ENCODE assay signal across 1 cellular context in genomic region chr9:127783644-127784043, GRCh38.
TF ChIP-seq lines count a peak whose summit lies in the region.

No MANE protein-coding gene starts in this region.

TF ChIP-seq in GM12878, 131 proteins besides CTCF, POLR2A, EP300 and RAD21:
- no peak for TF ChIP-seq TARDBP (IDR thresholded peaks at IDR 0.05; ENCODE audit: borderline replicate concordance)
- no peak for TF ChIP-seq ZBTB33 (IDR thresholded peaks at IDR 0.05)
- no peak for TF ChIP-seq CHD1 (IDR thresholded peaks at IDR 0.05; ENCODE audit: low read depth, low read length)
- no peak for TF ChIP-seq MTA2 (IDR thresholded peaks at IDR 0.05; ENCODE audit: low read depth)
- no peak for TF ChIP-seq STAT1 (conservative IDR thresholded peaks at IDR 0.05)
- no peak for TF ChIP-seq TCF7 (IDR thresholded peaks at IDR 0.05; ENCODE audit: borderline replicate concordance)
- TF ChIP-seq ZZZ3 (IDR thresholded peaks at IDR 0.05; ENCODE audit: control insufficient read depth, insufficient read length, low read depth): no peak
- no peak for TF ChIP-seq BRCA1 (IDR thresholded peaks at IDR 0.05; ENCODE audit: low read depth, low read length)
- no peak for TF ChIP-seq KAT2A (conservative IDR thresholded peaks at IDR 0.05; ENCODE audit: control insufficient read depth, low read depth, low read length)
- TF ChIP-seq ESRRA (IDR thresholded peaks at IDR 0.05; ENCODE audit: low read length): no peak
- TF ChIP-seq SP1 (IDR thresholded peaks at IDR 0.05; ENCODE audit: low read depth, low read length): no peak
- TF ChIP-seq HDGF (IDR thresholded peaks at IDR 0.05): no peak
- TF ChIP-seq TCF3 (IDR thresholded peaks at IDR 0.05; ENCODE audit: borderline replicate concordance, insufficient read depth, low read depth, low read length): no peak
- no peak for TF ChIP-seq NFXL1 (IDR thresholded peaks at IDR 0.05; ENCODE audit: borderline replicate concordance)
